Comparison of ENCODE assay signal across 9 cellular contexts in the genomic region with DNA sequence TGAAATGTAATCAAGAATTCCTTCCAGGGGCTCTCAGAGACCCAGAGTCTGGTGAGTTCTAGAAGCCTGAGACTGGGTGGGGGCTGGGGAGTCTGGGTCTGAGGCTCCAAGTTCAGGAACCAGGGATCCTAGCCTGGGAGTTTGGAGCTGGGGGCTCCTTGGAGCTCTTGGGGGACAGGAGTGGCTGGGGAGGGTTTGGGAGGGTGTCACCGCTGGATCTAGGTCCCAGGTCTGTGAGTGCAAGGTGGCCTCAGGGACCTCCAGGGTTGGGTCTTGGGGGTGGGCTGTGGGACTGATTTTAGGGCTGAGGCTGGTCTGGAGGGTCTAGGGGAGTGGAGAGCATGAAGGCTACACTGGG. TPM values are rescaled to one million over a fixed set of nuclear protein-coding genes. Genes with fewer than 3 reads are reported as not detected.
"Had no signal": no experiment of that assay in that cellular context is flagged by ENCODE, and none has a peak within 500 bp of the region (broad histone marks: within the 10 kb centered on the region; RNA-seq: fewer than 3 reads in every experiment).

No MANE protein-coding gene starts in this region.

- ATAC-seq: K562 had no signal

- DNase-seq: GM23248, GOT3, H7, HCEC 1CT, IMR-90, KG1 had no signal

- H3K4me3 ChIP-seq: GM23248, K562 had no signal

- H3K27ac ChIP-seq: GM23248 had no signal

RNA-seq across cellular contexts. Expression of a gene that starts 1.1 kb away (rescaled TPM):
- total RNA-seq: GM23248, H4, H7, HT-29, IMR-90, K562 had no signal
- polyA plus RNA-seq: GM23248, IMR-90, K562 had no signal

RNA-seq across cellular contexts. Expression of a gene that starts 6.2 kb away (rescaled TPM):
- total RNA-seq: GM23248, H4, H7, HT-29, IMR-90, K562 had no signal
- polyA plus RNA-seq: GM23248, IMR-90 had no signal

RNA-seq across cellular contexts. Expression of a gene that starts 41.8 kb away (rescaled TPM):
- total RNA-seq: GM23248, H4, H7, HT-29, IMR-90, K562 had no signal
- polyA plus RNA-seq: GM23248, IMR-90, K562 had no signal

RNA-seq across cellular contexts. Expression of a gene that starts 45.7 kb away (rescaled TPM):
- total RNA-seq: GM23248, H4, H7, HT-29, IMR-90, K562 had no signal
- polyA plus RNA-seq: GM23248, IMR-90, K562 had no signal
